ENCODE assay signal across 2 cellular contexts in the genomic region with DNA sequence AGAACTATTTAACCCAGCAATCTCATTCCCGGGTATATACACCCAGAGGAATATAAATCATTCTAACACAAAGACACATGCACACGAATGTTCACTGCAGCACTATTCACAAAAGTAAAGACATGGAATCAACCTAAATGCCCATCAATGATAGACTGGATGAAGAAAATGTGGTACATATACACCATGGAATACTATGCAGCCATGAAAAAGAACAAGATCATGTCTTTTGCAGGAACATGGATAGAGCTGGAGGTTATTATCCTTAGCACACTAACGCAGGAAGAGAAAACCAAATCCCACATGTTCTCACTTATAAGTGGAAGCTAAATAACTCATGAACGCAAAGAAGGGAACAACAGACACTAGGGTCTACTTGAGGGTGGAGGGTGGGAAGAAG. TPM values are rescaled to one million over a fixed set of nuclear protein-coding genes. Genes with fewer than 3 reads are reported as not detected.
"Had no signal": no experiment of that assay in that cellular context is flagged by ENCODE, and none has a peak within 500 bp of the region (broad histone marks: within the 10 kb centered on the region; RNA-seq: fewer than 3 reads in every experiment).

No MANE protein-coding gene starts in this region.

RNA-seq across cellular contexts. Expression of a gene that starts 39.0 kb away (rescaled TPM):
- total RNA-seq: OCI-LY7, SJCRH30 had no signal
